ENCODE assay signal across 11 cellular contexts in the genomic region with DNA sequence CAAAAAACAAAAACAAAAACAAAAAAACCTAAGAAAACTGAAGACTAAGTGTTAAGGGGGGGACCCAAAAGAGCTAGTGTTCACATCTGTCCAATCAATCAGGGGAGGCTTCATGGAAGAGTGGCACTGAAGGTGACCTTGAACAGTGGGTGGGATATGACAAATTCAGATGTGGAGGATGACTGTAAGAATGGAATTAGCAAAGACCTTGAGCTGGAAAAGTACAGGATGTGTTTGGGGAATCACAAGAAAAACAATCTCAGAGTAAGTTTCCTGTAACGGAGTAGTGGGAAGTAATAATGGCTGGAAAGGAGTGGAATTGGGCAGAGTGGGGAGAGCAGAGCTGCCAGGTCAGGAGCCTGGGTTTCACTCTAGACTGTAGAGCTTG. TPM values are rescaled to one million over a fixed set of nuclear protein-coding genes. Genes with fewer than 3 reads are reported as not detected.
DNase-seq lines count a peak whose midpoint lies in the region; ATAC-seq, FAIRE-seq and TF ChIP-seq lines count a peak whose summit lies in the region.
"Had no signal": no experiment of that assay in that cellular context is flagged by ENCODE, and none has a peak within 500 bp of the region (broad histone marks: within the 10 kb centered on the region; RNA-seq: fewer than 3 reads in every experiment).

No MANE protein-coding gene starts in this region.

- no peak overlapping the region for H3K4me3 Mint-ChIP-seq in natural killer cell treated with Interleukin-12 subunit alpha and Interleukin-12 subunit beta and Interleukin-15 and Interleukin-18, amount 100 ng/mL, for 72 hours
- H3K4me3 Mint-ChIP-seq in natural killer cell (no peak overlapping the region), nephron progenitor cell (no peak overlapping the region)
- no peak overlapping the region for H3K4me3 Mint-ChIP-seq in naive thymus-derived CD8-positive, alpha-beta T cell

- peaks cover 11% of the 10 kb centered on the region for H3K36me3 Mint-ChIP-seq in natural killer cell treated with Interleukin-12 subunit alpha and Interleukin-12 subunit beta and Interleukin-15 and Interleukin-18, amount 100 ng/mL, for 72 hours
- H3K36me3 Mint-ChIP-seq in natural killer cell, result no peaks in the 10 kb centered on the region
- no peaks in the 10 kb centered on the region for H3K36me3 Mint-ChIP-seq in nephron progenitor cell (ENCODE audit: low read depth)
- H3K36me3 Mint-ChIP-seq in naive thymus-derived CD8-positive, alpha-beta T cell, result no peaks in the 10 kb centered on the region

- TF ChIP-seq CTCF in natural killer cell (IDR thresholded peaks at IDR 0.05) (no peak), bronchial epithelial cell (IDR thresholded peaks at IDR 0.05; ENCODE audit: insufficient read depth, low read length, severe bottlenecking) (no peak), nephron progenitor cell (IDR thresholded peaks at IDR 0.05) (no peak), uterus (IDR thresholded peaks at IDR 0.05) (no peak)

- DNase-seq in natural killer cell treated with Interleukin-12 subunit alpha and Interleukin-12 subunit beta and Interleukin-15 and Interleukin-18, amount 100 ng/mL, for 72 hours (ENCODE audit: low spot score), result no peak
- DNase-seq in natural killer cell (no peak), bronchial epithelial cell (ENCODE audit: low read depth) (peak; percentile 37), nephron progenitor cell (no peak), uterus (no peak), hypothalamus (lab: John Stamatoyannopoulos, UW) (no peak), MG63 (no peak)
- no peak for DNase-seq in naive thymus-derived CD8-positive, alpha-beta T cell
- DNase-seq: NCI-H2029 had no signal

- FAIRE-seq in bronchial epithelial cell (lab: Jason Lieb, UNC), result no peak

- ATAC-seq in natural killer cell treated with Interleukin-12 subunit alpha and Interleukin-12 subunit beta and Interleukin-15 and Interleukin-18, amount 100 ng/mL, for 72 hours, result no peak
- ATAC-seq in natural killer cell, result no peak
- no peak for ATAC-seq in naive thymus-derived CD8-positive, alpha-beta T cell

- H3K9me3 Mint-ChIP-seq in natural killer cell treated with Interleukin-12 subunit alpha and Interleukin-12 subunit beta and Interleukin-15 and Interleukin-18, amount 100 ng/mL, for 72 hours, result no peaks in the 10 kb centered on the region
- H3K9me3 Mint-ChIP-seq in natural killer cell, result no peaks in the 10 kb centered on the region
- H3K9me3 Mint-ChIP-seq in nephron progenitor cell, result no peaks in the 10 kb centered on the region
- H3K9me3 Mint-ChIP-seq in naive thymus-derived CD8-positive, alpha-beta T cell, result no peaks in the 10 kb centered on the region

- H3K27ac ChIP-seq in uterus, result peak overlapping the region; percentile 15 to 60
- H3K27ac ChIP-seq: neutrophil had no signal

- no peaks in the 10 kb centered on the region for H3K27me3 ChIP-seq in bronchial epithelial cell (ENCODE audit: control insufficient read depth, insufficient read depth, low read length)
- H3K27me3 ChIP-seq in uterus, result no peaks in the 10 kb centered on the region
- H3K27me3 ChIP-seq in MG63, result no peaks in the 10 kb centered on the region
- H3K27me3 ChIP-seq: ascending aorta, neutrophil had no signal

- peaks cover 23 to 29% of the 10 kb centered on the region in 2 donors for H3K4me1 Mint-ChIP-seq in natural killer cell treated with Interleukin-12 subunit alpha and Interleukin-12 subunit beta and Interleukin-15 and Interleukin-18, amount 100 ng/mL, for 72 hours (ENCODE audit: low read depth in 2 of 2)
- H3K4me1 Mint-ChIP-seq in natural killer cell (peaks cover 19 to 32% of the 10 kb centered on the region in 2 donors), nephron progenitor cell (peaks cover 59% of the 10 kb centered on the region)
- peaks cover 24 to 38% (median 28%) of the 10 kb centered on the region in 4 donors for H3K4me1 Mint-ChIP-seq in naive thymus-derived CD8-positive, alpha-beta T cell

- intact Hi-C loops in natural killer cell (cut with micrococcal nuclease), result no loop called here
- intact Hi-C loops in uterus (cut with DNase I; ENCODE audit: low total_unique reads), result no loop called here

- POLR2A ChIA-PET in naive thymus-derived CD8-positive, alpha-beta T cell (lab: Charles Lee), result interaction anchor here (1.1 to 2.1 kb wide), 2 partner anchors 11 to 29 kb away, joined by 3 to 9 read pairs; no protein-coding TSS in a partner anchor

- peak overlapping the region; percentile 10 to 22 for H3K27ac Mint-ChIP-seq in natural killer cell treated with Interleukin-12 subunit alpha and Interleukin-12 subunit beta and Interleukin-15 and Interleukin-18, amount 100 ng/mL, for 72 hours
- no peak overlapping the region for H3K27ac Mint-ChIP-seq in natural killer cell
- peak overlapping the region; percentile 77 for H3K27ac Mint-ChIP-seq in nephron progenitor cell
- no peak overlapping the region for H3K27ac Mint-ChIP-seq in naive thymus-derived CD8-positive, alpha-beta T cell

- TF ChIP-seq POLR2A in uterus (IDR thresholded peaks at IDR 0.05), result no peak

- H3K9me3 ChIP-seq in uterus (no peaks in the 10 kb centered on the region), MG63 (no peaks in the 10 kb centered on the region)
- H3K9me3 ChIP-seq: ascending aorta, neutrophil had no signal

- H3K27me3 Mint-ChIP-seq in natural killer cell treated with Interleukin-12 subunit alpha and Interleukin-12 subunit beta and Interleukin-15 and Interleukin-18, amount 100 ng/mL, for 72 hours, result no peaks in the 10 kb centered on the region
- H3K27me3 Mint-ChIP-seq in natural killer cell (ENCODE audit: low read depth in 2 of 2) (no peaks in the 10 kb centered on the region), nephron progenitor cell (ENCODE audit: low read depth, poor library complexity) (peaks cover 6% of the 10 kb centered on the region)
- H3K27me3 Mint-ChIP-seq in naive thymus-derived CD8-positive, alpha-beta T cell, result no peaks in the 10 kb centered on the region

- peaks cover 0 to 6% of the 10 kb centered on the region in 2 donors for H3K4me1 ChIP-seq in uterus

- H3K36me3 ChIP-seq in bronchial epithelial cell (ENCODE audit: control insufficient read depth, insufficient read depth, low read length) (peaks cover 7% of the 10 kb centered on the region), uterus (no peaks in the 10 kb centered on the region), MG63 (peaks cover 14% of the 10 kb centered on the region)
- H3K36me3 ChIP-seq: ascending aorta, neutrophil had no signal

- H3K4me3 ChIP-seq in bronchial epithelial cell (ENCODE audit: low read depth, low read length) (no peak overlapping the region), uterus (no peak overlapping the region), MG63 (no peak overlapping the region)
- H3K4me3 ChIP-seq: ascending aorta had no signal

RNA-seq across cellular contexts. Expression of a gene that starts 2.9 kb away (rescaled TPM):
- 100 to 1,000 TPM; 128 to 346 TPM for total RNA-seq in natural killer cell treated with Interleukin-12 subunit alpha and Interleukin-12 subunit beta and Interleukin-15 and Interleukin-18, amount 100 ng/mL, for 72 hours
- total RNA-seq in natural killer cell (100 to 1,000 TPM in 1 of 3 donors, 10 to 100 TPM in 2; 39.7 to 105 (median 66.5) TPM), bronchial epithelial cell (186 and 279 TPM in 2 replicates), uterus (10 to 100 TPM in 2 of 4 donors, 1 to 10 TPM in 1, under 1 TPM in 1; 0.88 to 23.8 (median 10.4) TPM)
- total RNA-seq in MG63 (2014; rRNA removed; shearing (Covaris generic); ENCODE audit: low replicate concordance), result 53.6 and 54.6 TPM in 2 replicates
- total RNA-seq in naive thymus-derived CD8-positive, alpha-beta T cell, result 10 to 100 TPM; 16.0 to 17.0 TPM
- polyA plus RNA-seq in naive thymus-derived CD8-positive, alpha-beta T cell, result 1 to 10 TPM in 2 of 3 donors, under 1 TPM in 1; 0.58 to 1.8 (median 1.5) TPM

RNA-seq across cellular contexts. Expression of a gene that starts 4.8 kb away (rescaled TPM):
- 100 to 1,000 TPM; 219 to 319 TPM for total RNA-seq in natural killer cell treated with Interleukin-12 subunit alpha and Interleukin-12 subunit beta and Interleukin-15 and Interleukin-18, amount 100 ng/mL, for 72 hours
- total RNA-seq in natural killer cell (100 to 1,000 TPM in 1 of 3 donors, 10 to 100 TPM in 2; 73.1 to 113 (median 94.2) TPM), bronchial epithelial cell (15.1 and 20.0 TPM in 2 replicates), uterus (100 to 1,000 TPM in 1 of 4 donors, 10 to 100 TPM in 3; 47.1 to 155 (median 64.6) TPM)
- total RNA-seq in MG63 (2014; rRNA removed; shearing (Covaris generic); ENCODE audit: low replicate concordance), result 111 and 137 TPM in 2 replicates
- 10 to 100 TPM; 74.1 to 79.8 TPM for total RNA-seq in naive thymus-derived CD8-positive, alpha-beta T cell
- polyA plus RNA-seq in naive thymus-derived CD8-positive, alpha-beta T cell, result 10 to 100 TPM; 76.0 to 98.4 (median 78.4) TPM

RNA-seq across cellular contexts. Expression of a gene that starts 27.1 kb away (rescaled TPM):
- 1,000 to 10,000 TPM in 1 of 2 donors, 100 to 1,000 TPM in 1; 938 to 1,043 TPM for total RNA-seq in natural killer cell treated with Interleukin-12 subunit alpha and Interleukin-12 subunit beta and Interleukin-15 and Interleukin-18, amount 100 ng/mL, for 72 hours
- 100 to 1,000 TPM; 121 to 168 (median 127) TPM for total RNA-seq in natural killer cell
- 131 and 136 TPM in 2 replicates for total RNA-seq in bronchial epithelial cell
- total RNA-seq in uterus, result 100 to 1,000 TPM; 130 to 426 (median 290) TPM
- 241 and 386 TPM in 2 replicates for total RNA-seq in MG63 (2014; rRNA removed; shearing (Covaris generic); ENCODE audit: low replicate concordance)
- 100 to 1,000 TPM; 171 to 187 TPM for total RNA-seq in naive thymus-derived CD8-positive, alpha-beta T cell
- 100 to 1,000 TPM in 1 of 3 donors, 10 to 100 TPM in 2; 79.2 to 116 (median 83.3) TPM for polyA plus RNA-seq in naive thymus-derived CD8-positive, alpha-beta T cell

RNA-seq across cellular contexts. Expression of a gene that starts 30.2 kb away (rescaled TPM):
- 100 to 1,000 TPM in 1 of 2 donors, 10 to 100 TPM in 1; 64.1 to 118 TPM for total RNA-seq in natural killer cell treated with Interleukin-12 subunit alpha and Interleukin-12 subunit beta and Interleukin-15 and Interleukin-18, amount 100 ng/mL, for 72 hours
- total RNA-seq in natural killer cell (10 to 100 TPM; 61.2 to 77.0 (median 64.5) TPM), bronchial epithelial cell (2.4 and 2.7 TPM in 2 replicates), uterus (10 to 100 TPM in 2 of 4 donors, 1 to 10 TPM in 2; 3.1 to 61.9 (median 10.2) TPM)
- total RNA-seq in MG63 (2014; rRNA removed; shearing (Covaris generic); ENCODE audit: low replicate concordance), result 5.4 and 10.8 TPM in 2 replicates
- total RNA-seq in naive thymus-derived CD8-positive, alpha-beta T cell, result 10 to 100 TPM; 50.8 to 54.9 TPM
- polyA plus RNA-seq in naive thymus-derived CD8-positive, alpha-beta T cell, result 1 to 10 TPM; 1.3 to 6.3 (median 2.8) TPM

RNA-seq across cellular contexts. Expression of a gene that starts 56.5 kb away (rescaled TPM):
- total RNA-seq in natural killer cell treated with Interleukin-12 subunit alpha and Interleukin-12 subunit beta and Interleukin-15 and Interleukin-18, amount 100 ng/mL, for 72 hours, result 10 to 100 TPM; 11.7 to 24.2 TPM
- 1 to 10 TPM; 7.4 to 8.9 (median 8.7) TPM for total RNA-seq in natural killer cell
- total RNA-seq in bronchial epithelial cell, result 0.26 and 0.51 TPM in 2 replicates
- total RNA-seq in uterus, result 10 to 100 TPM in 1 of 4 donors, 1 to 10 TPM in 2, under 1 TPM in 1; 0.59 to 29.3 (median 5.4) TPM
- 0.25 and 3.4 TPM in 2 replicates for total RNA-seq in MG63 (2014; rRNA removed; shearing (Covaris generic); ENCODE audit: low replicate concordance)
- 1 to 10 TPM; 2.4 TPM for total RNA-seq in naive thymus-derived CD8-positive, alpha-beta T cell
- 1 to 10 TPM; 3.7 to 5.4 (median 5.4) TPM for polyA plus RNA-seq in naive thymus-derived CD8-positive, alpha-beta T cell

Comparison
In these comparisons a context has a peak if more than half of its experiments do, and no peak if none do; other contexts are left out.
1. H3K27ac Mint-ChIP-seq: peak in natural killer cell treated with Interleukin-12 subunit alpha and Interleukin-12 subunit beta and Interleukin-15 and Interleukin-18, amount 100 ng/mL, for 72 hours (2 of 2) and nephron progenitor cell (single experiment); none in natural killer cell (0 of 2) and naive thymus-derived CD8-positive, alpha-beta T cell (0 of 10).